ENCODE assay signal across 1 cellular context in genomic region chr11:73159981-73160777, GRCh38.
TF ChIP-seq lines count a peak whose summit lies in the region.

No MANE protein-coding gene starts in this region.

TF ChIP-seq in GM12878, 131 proteins besides CTCF, POLR2A, EP300 and RAD21:
- TF ChIP-seq TARDBP (IDR thresholded peaks at IDR 0.05; ENCODE audit: borderline replicate concordance) (no peak), SREBF2 (IDR thresholded peaks at IDR 0.05; ENCODE audit: low read length) (no peak), TCF12 (IDR thresholded peaks at IDR 0.05; ENCODE audit: low read depth, low read length) (no peak), ZBTB11 (CRISPR knock-in tag; IDR thresholded peaks at IDR 0.05) (no peak), EED (IDR thresholded peaks at IDR 0.05; ENCODE audit: low read depth) (peak; percentile 20; the same call in 1 of the 2 replicates), WRNIP1 (IDR thresholded peaks at IDR 0.05; ENCODE audit: borderline replicate concordance, low read depth, low read length) (no peak), CUX1 (IDR thresholded peaks at IDR 0.05; ENCODE audit: insufficient replicate concordance, low read depth, low read length) (no peak)
